ENCODE assay signal across 2 cellular contexts in the genomic region with DNA sequence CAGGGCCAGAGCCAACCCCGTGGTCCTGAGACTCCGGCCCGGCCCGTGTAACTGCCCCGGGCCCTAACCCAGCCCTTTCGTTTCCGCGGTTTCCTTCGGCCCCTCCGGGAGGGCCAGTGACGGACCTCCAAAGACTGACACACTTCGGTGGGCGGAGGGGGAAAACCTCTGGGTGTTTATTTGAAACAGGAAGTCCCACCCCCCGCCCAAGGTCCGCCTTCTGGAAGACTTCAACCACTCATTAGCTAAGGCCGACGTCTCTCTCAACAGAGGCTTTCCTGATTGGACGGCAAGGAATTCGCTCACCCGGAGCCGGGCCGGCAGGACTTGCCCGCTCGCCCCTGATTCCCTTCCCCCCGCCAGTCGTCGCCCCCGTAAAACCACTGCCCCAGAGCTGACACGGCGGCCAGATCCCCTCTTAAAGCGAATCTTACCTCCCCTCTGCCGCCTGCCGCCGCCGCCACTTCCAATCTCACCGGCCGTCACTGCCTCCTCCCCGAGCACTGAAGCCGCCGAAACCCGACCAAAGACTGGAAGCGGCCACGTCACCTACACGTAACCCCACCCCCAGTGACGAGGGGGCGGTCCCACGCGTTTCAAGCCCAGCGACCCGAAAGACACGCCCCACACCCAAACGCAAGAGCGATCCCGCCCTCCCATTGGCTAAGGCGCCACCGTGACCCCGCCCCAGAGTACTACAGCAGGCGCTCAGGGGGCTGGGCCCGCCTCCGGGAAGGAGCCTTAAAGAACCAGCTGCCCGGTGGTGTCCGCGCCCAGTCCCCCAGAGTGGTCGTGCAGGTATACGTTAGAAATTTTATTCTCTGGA.
TF ChIP-seq lines count a peak whose summit lies in the region.

A gene with protein sequence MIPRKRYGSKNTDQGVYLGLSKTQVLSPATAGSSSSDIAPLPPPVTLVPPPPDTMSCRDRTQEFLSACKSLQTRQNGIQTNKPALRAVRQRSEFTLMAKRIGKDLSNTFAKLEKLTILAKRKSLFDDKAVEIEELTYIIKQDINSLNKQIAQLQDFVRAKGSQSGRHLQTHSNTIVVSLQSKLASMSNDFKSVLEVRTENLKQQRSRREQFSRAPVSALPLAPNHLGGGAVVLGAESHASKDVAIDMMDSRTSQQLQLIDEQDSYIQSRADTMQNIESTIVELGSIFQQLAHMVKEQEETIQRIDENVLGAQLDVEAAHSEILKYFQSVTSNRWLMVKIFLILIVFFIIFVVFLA (minus strand): TSS at position 532 of the 826 bp plus-strand sequence. CDS start 808 bp downstream, outside the sequence.

TF ChIP-seq in IMR-90, 13 proteins besides CTCF, POLR2A, EP300 and RAD21:
- TF ChIP-seq, protein P1, sequence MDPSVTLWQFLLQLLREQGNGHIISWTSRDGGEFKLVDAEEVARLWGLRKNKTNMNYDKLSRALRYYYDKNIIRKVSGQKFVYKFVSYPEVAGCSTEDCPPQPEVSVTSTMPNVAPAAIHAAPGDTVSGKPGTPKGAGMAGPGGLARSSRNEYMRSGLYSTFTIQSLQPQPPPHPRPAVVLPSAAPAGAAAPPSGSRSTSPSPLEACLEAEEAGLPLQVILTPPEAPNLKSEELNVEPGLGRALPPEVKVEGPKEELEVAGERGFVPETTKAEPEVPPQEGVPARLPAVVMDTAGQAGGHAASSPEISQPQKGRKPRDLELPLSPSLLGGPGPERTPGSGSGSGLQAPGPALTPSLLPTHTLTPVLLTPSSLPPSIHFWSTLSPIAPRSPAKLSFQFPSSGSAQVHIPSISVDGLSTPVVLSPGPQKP (IDR thresholded peaks at IDR 0.05; ENCODE audit: borderline replicate concordance, low read depth, low read length), result no peak
- TF ChIP-seq BHLHE40 (IDR thresholded peaks at IDR 0.05; ENCODE audit: low read depth, low read length) (no peak), RFX5 (IDR thresholded peaks at IDR 0.05; ENCODE audit: low read depth, low read length) (no peak), MAFK (IDR thresholded peaks at IDR 0.05; ENCODE audit: low read depth, low read length) (no peak), CHD1 (IDR thresholded peaks at IDR 0.05; ENCODE audit: low read depth, low read length) (no peak; the same call in 1 of the 2 replicates), CEBPB (IDR thresholded peaks at IDR 0.05; ENCODE audit: low read depth, low read length) (no peak), MXI1 (IDR thresholded peaks at IDR 0.05; ENCODE audit: borderline replicate concordance, low read depth, low read length) (0 out of 2 replicates have a peak, but pooled peaks have one; percentile 43), SMC3 (IDR thresholded peaks at IDR 0.05; ENCODE audit: low read depth, low read length) (no peak), FOS (IDR thresholded peaks at IDR 0.05; ENCODE audit: low read depth, low read length) (peak; percentile 40; the same call in 1 of the 2 replicates), NFE2L2 (IDR thresholded peaks at IDR 0.05; ENCODE audit: low read depth, low read length) (no peak), MAZ (IDR thresholded peaks at IDR 0.05; ENCODE audit: borderline replicate concordance, low read depth, low read length) (peak; percentile 45; the same call in 1 of the 2 replicates), RCOR1 (IDR thresholded peaks at IDR 0.05; ENCODE audit: insufficient replicate concordance, low read length) (no peak)
- TF ChIP-seq, protein P2, sequence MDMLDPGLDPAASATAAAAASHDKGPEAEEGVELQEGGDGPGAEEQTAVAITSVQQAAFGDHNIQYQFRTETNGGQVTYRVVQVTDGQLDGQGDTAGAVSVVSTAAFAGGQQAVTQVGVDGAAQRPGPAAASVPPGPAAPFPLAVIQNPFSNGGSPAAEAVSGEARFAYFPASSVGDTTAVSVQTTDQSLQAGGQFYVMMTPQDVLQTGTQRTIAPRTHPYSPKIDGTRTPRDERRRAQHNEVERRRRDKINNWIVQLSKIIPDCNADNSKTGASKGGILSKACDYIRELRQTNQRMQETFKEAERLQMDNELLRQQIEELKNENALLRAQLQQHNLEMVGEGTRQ (IDR thresholded peaks at IDR 0.05; ENCODE audit: low read depth, low read length), result peak; percentile 87

TF ChIP-seq in endothelial cell of umbilical vein, 7 proteins besides CTCF, POLR2A, EP300 and RAD21:
- TF ChIP-seq, protein P3, sequence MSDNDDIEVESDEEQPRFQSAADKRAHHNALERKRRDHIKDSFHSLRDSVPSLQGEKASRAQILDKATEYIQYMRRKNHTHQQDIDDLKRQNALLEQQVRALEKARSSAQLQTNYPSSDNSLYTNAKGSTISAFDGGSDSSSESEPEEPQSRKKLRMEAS (IDR thresholded peaks at IDR 0.05; ENCODE audit: insufficient read depth, insufficient read length), result peak; percentile 24
- TF ChIP-seq FOS (IDR thresholded peaks at IDR 0.05; ENCODE audit: borderline replicate concordance, insufficient read depth, low read length) (no peak), JUN (IDR thresholded peaks at IDR 0.05; ENCODE audit: borderline replicate concordance, insufficient read depth, insufficient read length, low read depth) (no peak), POLR2AphosphoS5 (IDR thresholded peaks at IDR 0.05; ENCODE audit: insufficient read depth, low read depth, low read length) (peak; percentile 11), GATA2 (IDR thresholded peaks at IDR 0.05; ENCODE audit: insufficient read depth, insufficient read length, low read depth, low read length) (no peak), MYC (IDR thresholded peaks at IDR 0.05; ENCODE audit: low read depth, low read length) (no peak), EZH2 (IDR thresholded peaks at IDR 0.05; ENCODE audit: borderline replicate concordance, low read depth, low read length, severe bottlenecking) (no peak)
TF ChIP-seq in endothelial cell of umbilical vein: peak in this region for 2.
